21 cellular contexts compared by ENCODE assay signal in the genomic region with DNA sequence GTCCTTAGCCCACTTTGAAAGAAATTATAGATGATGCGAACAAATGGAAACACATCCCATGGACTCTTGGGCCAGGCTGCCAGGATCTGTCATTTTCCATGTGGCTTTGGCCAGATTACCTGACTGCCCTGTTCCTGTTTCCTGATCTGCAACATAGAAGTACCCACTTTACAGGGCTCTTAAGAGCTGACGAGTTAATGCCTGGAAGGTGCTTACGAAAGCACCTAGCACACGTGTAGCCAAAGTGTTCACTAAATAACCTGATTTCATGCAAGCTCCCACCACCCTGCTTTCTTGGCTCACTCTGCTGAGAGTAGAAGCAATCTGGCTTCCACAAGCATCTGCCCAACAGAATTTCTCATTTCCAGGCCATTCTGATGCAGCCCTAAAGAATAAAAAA.
"Had no signal": no experiment of that assay in that cellular context is flagged by ENCODE, and none has a peak within 500 bp of the region (broad histone marks: within the 10 kb centered on the region; RNA-seq: fewer than 3 reads in every experiment).

No MANE protein-coding gene starts in this region.

- H3K4me3 ChIP-seq: body of pancreas, cardiac muscle cell, coronary artery, esophagus muscularis mucosa, heart left ventricle, mucosa of descending colon, ovary, right lobe of liver, transverse colon, uterus had no signal

- H3K27me3 ChIP-seq: body of pancreas, cardiac muscle cell, esophagus muscularis mucosa, foreskin keratinocyte, heart left ventricle, ovary, right lobe of liver, transverse colon, uterus had no signal

- DNase-seq: activated CD4-positive, alpha-beta T cell treated with anti-CD3 and anti-CD28 coated beads for 4 hours; activated CD4-positive, alpha-beta T cell treated with anti-CD3 and anti-CD28 coated beads, Interleukin-2, amount 50 U/mL, for 4 hours; activated CD8-positive, alpha-beta memory T cell treated with anti-CD3 and anti-CD28 coated beads for 24 hours; activated effector memory CD4-positive, alpha-beta T cell treated with Interleukin-2 at 50 U/mL for 16 hours; activated naive CD4-positive, alpha-beta T cell treated with Interleukin-2 at 50 U/mL for 16 hours; aorta; body of pancreas; foreskin keratinocyte; heart left ventricle; hypothalamus; mucosa of descending colon; ovary; right lobe of liver; stimulated activated CD4-positive, alpha-beta T cell treated with anti-CD3 and anti-CD28 coated beads, Interleukin-2, amount 100 ng/mL, for 48 hours; stimulated activated naive CD4-positive, alpha-beta T cell treated with Interleukin-2 at 50 U/mL for 16 hours; transverse colon; uterus had no signal

- H3K4me1 ChIP-seq: body of pancreas, esophagus muscularis mucosa, right lobe of liver, transverse colon, uterus had no signal

- ATAC-seq: body of pancreas; mucosa of descending colon; natural killer cell treated with Interleukin-12 subunit alpha and Interleukin-12 subunit beta and Interleukin-15 and Interleukin-18, amount 100 ng/mL, for 72 hours; right lobe of liver had no signal

- H3K9me3 ChIP-seq: body of pancreas, esophagus muscularis mucosa, heart left ventricle, mucosa of descending colon, ovary, right lobe of liver, transverse colon, uterus had no signal

- H3K27ac ChIP-seq: body of pancreas, cardiac muscle cell, coronary artery, esophagus muscularis mucosa, foreskin keratinocyte, heart left ventricle, ovary, right lobe of liver, transverse colon, uterus had no signal

- H3K36me3 ChIP-seq: cardiac muscle cell, esophagus muscularis mucosa, heart left ventricle, ovary, right lobe of liver, transverse colon, uterus had no signal
